ENCODE assay signal across 9 cellular contexts in genomic region chr6:113120577-113121285, GRCh38.
DNase-seq lines count a peak whose midpoint lies in the region; ATAC-seq and TF ChIP-seq lines count a peak whose summit lies in the region.
"Had no signal": no experiment of that assay in that cellular context is flagged by ENCODE, and none has a peak within 500 bp of the region (broad histone marks: within the 10 kb centered on the region; RNA-seq: fewer than 3 reads in every experiment).

No MANE protein-coding gene starts in this region.

- H3K27me3 Mint-ChIP-seq in chondrocyte (ENCODE audit: low read depth) (no peaks in the 10 kb centered on the region), neural progenitor cell (ENCODE audit: insufficient read depth, low read depth) (no peaks in the 10 kb centered on the region)

- H3K9me3 ChIP-seq in neural progenitor cell (ENCODE audit: low read depth): peaks cover 4% of the 10 kb centered on the region

- H3K9me3 Mint-ChIP-seq in chondrocyte (ENCODE audit: low read depth) (peaks cover 28% of the 10 kb centered on the region), neural progenitor cell (peaks cover 26% of the 10 kb centered on the region)

- peaks cover 3% of the 10 kb centered on the region for H3K36me3 ChIP-seq in neural progenitor cell

- H3K27ac ChIP-seq in neural progenitor cell (no peak overlapping the region), dorsolateral prefrontal cortex (no peak overlapping the region)

- H3K4me1 Mint-ChIP-seq in chondrocyte (ENCODE audit: low read depth): peaks cover 54% of the 10 kb centered on the region
- peaks cover 18% of the 10 kb centered on the region for H3K4me1 Mint-ChIP-seq in neural progenitor cell

- H3K4me3 ChIP-seq in neural progenitor cell (no peak overlapping the region), dorsolateral prefrontal cortex (no peak overlapping the region)

- ATAC-seq in GM21786 (IDR thresholded peaks at IDR 0.05; ENCODE audit: unreplicated experiment): no peak

- H3K9ac ChIP-seq in neural progenitor cell: no peak overlapping the region

- no peaks in the 10 kb centered on the region for H3F3A ChIP-seq in neural progenitor cell (ENCODE audit: low read depth)

- H3K36me3 Mint-ChIP-seq in chondrocyte (ENCODE audit: low read depth) (peaks cover 21% of the 10 kb centered on the region), neural progenitor cell (peaks cover 3% of the 10 kb centered on the region)

- H3K4me2 ChIP-seq in neural progenitor cell: no peak overlapping the region

- peak; percentile 95 for DNase-seq in GM04504 (ENCODE audit: low read depth)
- DNase-seq in NCI-H526 treated with DMSO at 0.1 percent for 48 hours (lab: John Stamatoyannopoulos, UW): peak; percentile 78
- DNase-seq in chondrocyte (ENCODE audit: low spot score): no peak
- DNase-seq in neural progenitor cell (ENCODE audit: low spot score): peak; percentile 19
- no peak for DNase-seq in GDM1 (lab: John Stamatoyannopoulos, UW)
- DNase-seq in stimulated activated CD4-positive, alpha-beta T cell treated with anti-CD3 and anti-CD28 coated beads, Interleukin-4, amount 100 ng/mL, for 1 hour: no peak
- DNase-seq in dorsolateral prefrontal cortex: no peak
- DNase-seq: NCI-H1694 treated with DMSO at 0.1 percent for 48 hours had no signal

- H3K27ac Mint-ChIP-seq in chondrocyte (ENCODE audit: unreplicated experiment) (peak overlapping the region; percentile 84), neural progenitor cell (peak overlapping the region; percentile 64)

- H3K4me1 ChIP-seq in neural progenitor cell: no peaks in the 10 kb centered on the region

- H2AFZ ChIP-seq in neural progenitor cell (replicated peaks): peak overlapping the region; percentile 12

- H3K27me3 ChIP-seq in neural progenitor cell: no peaks in the 10 kb centered on the region
- H3K27me3 ChIP-seq in dorsolateral prefrontal cortex: no peaks in the 10 kb centered on the region

- intact Hi-C loops in dorsolateral prefrontal cortex (cut with DNase I): no loop called here

- H3K4me3 Mint-ChIP-seq in chondrocyte (ENCODE audit: unreplicated experiment) (peak overlapping the region; percentile 5), neural progenitor cell (no peak overlapping the region)

- TF ChIP-seq CTCF in chondrocyte (IDR thresholded peaks at IDR 0.05) (no peak), neural progenitor cell (IDR thresholded peaks at IDR 0.05) (no peak), dorsolateral prefrontal cortex (IDR thresholded peaks at IDR 0.05 in 54 of 56, conservative IDR thresholded peaks at IDR 0.05 in 2 of 56; ENCODE audit: low read depth in 1 of 56, partially characterized antibody in 56 of 56) (no peak)

- no peaks in the 10 kb centered on the region for H4K20me1 ChIP-seq in neural progenitor cell (ENCODE audit: low read depth)

- no peaks in the 10 kb centered on the region for H3K79me2 ChIP-seq in neural progenitor cell (ENCODE audit: low read depth)

Comparison
In these comparisons a context has a peak if more than half of its experiments do, and no peak if none do; other contexts are left out.
1. DNase-seq: peak in GM04504 (single experiment), NCI-H526 treated with DMSO at 0.1 percent for 48 hours (single experiment) and neural progenitor cell (single experiment); none in chondrocyte (single experiment), GDM1 (single experiment), stimulated activated CD4-positive, alpha-beta T cell treated with anti-CD3 and anti-CD28 coated beads, Interleukin-4, amount 100 ng/mL, for 1 hour (single experiment) and dorsolateral prefrontal cortex (0 of 10).